Comparison of ENCODE assay signal across 14 cellular contexts in the genomic region with DNA sequence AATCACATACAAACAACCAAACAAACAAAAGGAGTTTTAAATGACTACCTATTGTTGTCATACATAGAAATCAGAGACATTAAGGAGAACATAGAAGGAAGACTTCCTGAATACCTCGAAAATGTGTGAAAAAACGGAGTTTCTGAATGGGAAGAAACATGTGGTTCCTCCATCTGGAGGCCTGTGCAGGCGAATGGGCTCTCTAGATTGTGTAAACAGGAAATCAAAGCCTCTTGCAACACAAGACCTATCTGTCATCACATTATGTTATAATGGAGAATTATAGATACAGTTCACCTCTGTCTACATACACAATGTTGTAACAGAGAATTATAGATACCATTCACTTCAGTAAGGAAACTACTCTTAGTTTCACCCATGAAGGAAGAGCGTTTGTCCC. TPM values are rescaled to one million over a fixed set of nuclear protein-coding genes. Genes with fewer than 3 reads are reported as not detected.
DNase-seq lines count a peak whose midpoint lies in the region; ATAC-seq and TF ChIP-seq lines count a peak whose summit lies in the region.
"Had no signal": no experiment of that assay in that cellular context is flagged by ENCODE, and none has a peak within 500 bp of the region (broad histone marks: within the 10 kb centered on the region; RNA-seq: fewer than 3 reads in every experiment).

No MANE protein-coding gene starts in this region.

- no peaks in the 10 kb centered on the region for H3K4me1 ChIP-seq in upper lobe of right lung
- no peaks in the 10 kb centered on the region for H3K4me1 ChIP-seq in Peyer's patch
- H3K4me1 ChIP-seq: suprapubic skin had no signal

- H3K4me3 Mint-ChIP-seq in activated T-cell treated with anti-CD3 and anti-CD28 coated beads, Interleukin-2, amount 50 U/mL, for 72 hours: no peak overlapping the region
- no peak overlapping the region for H3K4me3 Mint-ChIP-seq in activated T-cell treated with anti-CD3 and anti-CD28 coated beads, Interleukin-2, amount 50 U/mL, for 4 hours
- H3K4me3 Mint-ChIP-seq: mesothelial cell of epicardium had no signal

- peaks cover 53% of the 10 kb centered on the region for H3K36me3 ChIP-seq in upper lobe of right lung
- peaks cover 0 to 74% (median 0%) of the 10 kb centered on the region in 3 donors for H3K36me3 ChIP-seq in Peyer's patch

- intact Hi-C loops in upper lobe of right lung (cut with DNase I): no loop called here

- H3K27me3 ChIP-seq in upper lobe of right lung: no peaks in the 10 kb centered on the region
- H3K27me3 ChIP-seq in Peyer's patch: no peaks in the 10 kb centered on the region
- H3K27me3 ChIP-seq: neutrophil, suprapubic skin had no signal

- no peaks in the 10 kb centered on the region for H3K9me3 Mint-ChIP-seq in activated T-cell treated with anti-CD3 and anti-CD28 coated beads, Interleukin-2, amount 50 U/mL, for 72 hours
- no peaks in the 10 kb centered on the region for H3K9me3 Mint-ChIP-seq in activated T-cell treated with anti-CD3 and anti-CD28 coated beads, Interleukin-2, amount 50 U/mL, for 4 hours

- no peak for ATAC-seq in activated T-cell treated with anti-CD3 and anti-CD28 coated beads, Interleukin-2, amount 50 U/mL, for 72 hours (replicated peaks in 1 of 2)
- ATAC-seq in activated T-cell treated with anti-CD3 and anti-CD28 coated beads, Interleukin-2, amount 50 U/mL, for 4 hours: no peak
- peak; percentile 65 for ATAC-seq in upper lobe of right lung
- ATAC-seq: PC-3 had no signal

- H3K9me3 ChIP-seq in upper lobe of right lung: no peaks in the 10 kb centered on the region
- H3K9me3 ChIP-seq in Peyer's patch: no peaks in the 10 kb centered on the region
- H3K9me3 ChIP-seq: neutrophil, suprapubic skin had no signal

- H3K27ac ChIP-seq in upper lobe of right lung (no peak overlapping the region), Peyer's patch (no peak overlapping the region)
- H3K27ac ChIP-seq: neutrophil, suprapubic skin had no signal

- H3K27me3 Mint-ChIP-seq in activated T-cell treated with anti-CD3 and anti-CD28 coated beads, Interleukin-2, amount 50 U/mL, for 72 hours (ENCODE audit: low read depth): no peaks in the 10 kb centered on the region
- H3K27me3 Mint-ChIP-seq in activated T-cell treated with anti-CD3 and anti-CD28 coated beads, Interleukin-2, amount 50 U/mL, for 4 hours (ENCODE audit: low read depth): no peaks in the 10 kb centered on the region

- DNase-seq in activated T-cell treated with anti-CD3 and anti-CD28 coated beads, Interleukin-2, amount 50 U/mL, for 72 hours: no peak
- DNase-seq in activated T-cell treated with anti-CD3 and anti-CD28 coated beads, Interleukin-2, amount 50 U/mL, for 4 hours: no peak
- DNase-seq in NOMO-1 (lab: John Stamatoyannopoulos, UW; ENCODE audit: unreplicated experiment in 2 of 2): peak; percentile 14 to 80
- peak; percentile 57 for DNase-seq in epithelial cell of esophagus (ENCODE audit: low read depth)
- no peak for DNase-seq in upper lobe of right lung
- DNase-seq in stimulated activated CD4-positive, alpha-beta T cell treated with anti-CD3 and anti-CD28 coated beads, Interleukin-4, amount 100 ng/mL, for 1 hour: no peak
- no peak for DNase-seq in NCI-H146 treated with DMSO at 0.1 percent for 48 hours (lab: John Stamatoyannopoulos, UW; ENCODE audit: unreplicated experiment)
- DNase-seq in Peyer's patch: no peak
- DNase-seq: DND-41, PC-3, small intestine had no signal

- no peaks in the 10 kb centered on the region for H3K4me1 Mint-ChIP-seq in activated T-cell treated with anti-CD3 and anti-CD28 coated beads, Interleukin-2, amount 50 U/mL, for 72 hours (ENCODE audit: low read depth)
- H3K4me1 Mint-ChIP-seq in activated T-cell treated with anti-CD3 and anti-CD28 coated beads, Interleukin-2, amount 50 U/mL, for 4 hours (ENCODE audit: low read depth): no peaks in the 10 kb centered on the region
- H3K4me1 Mint-ChIP-seq: mesothelial cell of epicardium had no signal

- no peak for TF ChIP-seq CTCF in epithelial cell of esophagus (IDR thresholded peaks at IDR 0.05; ENCODE audit: insufficient read depth, low read depth, low read length, missing control alignments)
- TF ChIP-seq CTCF in upper lobe of right lung (IDR thresholded peaks at IDR 0.05): no peak
- no peak for TF ChIP-seq CTCF in Peyer's patch (IDR thresholded peaks at IDR 0.05)

- no peak for TF ChIP-seq POLR2A in Peyer's patch (IDR thresholded peaks at IDR 0.05)

- H3K36me3 Mint-ChIP-seq in activated T-cell treated with anti-CD3 and anti-CD28 coated beads, Interleukin-2, amount 50 U/mL, for 72 hours (ENCODE audit: insufficient read depth in 2 of 2): peaks cover 11 to 18% of the 10 kb centered on the region in 2 donors
- H3K36me3 Mint-ChIP-seq in activated T-cell treated with anti-CD3 and anti-CD28 coated beads, Interleukin-2, amount 50 U/mL, for 4 hours (ENCODE audit: insufficient read depth): peaks cover 55% of the 10 kb centered on the region

- H3K4me3 ChIP-seq in epithelial cell of esophagus (ENCODE audit: low read length): no peak overlapping the region
- no peak overlapping the region for H3K4me3 ChIP-seq in upper lobe of right lung
- no peak overlapping the region for H3K4me3 ChIP-seq in Peyer's patch
- H3K4me3 ChIP-seq: suprapubic skin had no signal

- H3K27ac Mint-ChIP-seq in activated T-cell treated with anti-CD3 and anti-CD28 coated beads, Interleukin-2, amount 50 U/mL, for 72 hours: peak overlapping the region; percentile 1
- H3K27ac Mint-ChIP-seq: mesothelial cell of epicardium had no signal

RNA-seq across cellular contexts. Expression of gene RUBCN, which starts 44.1 kb away (rescaled TPM):
- total RNA-seq in activated T-cell treated with anti-CD3 and anti-CD28 coated beads, Interleukin-2, amount 50 U/mL, for 72 hours: 10 to 100 TPM; 33.1 to 33.9 TPM
- 10 to 100 TPM; 36.9 to 47.0 (median 39.5) TPM for total RNA-seq in activated T-cell treated with anti-CD3 and anti-CD28 coated beads, Interleukin-2, amount 50 U/mL, for 4 hours
- total RNA-seq in upper lobe of right lung (35.2 TPM), Peyer's patch (100 to 1,000 TPM in 1 of 4 donors, 10 to 100 TPM in 3; 45.4 to 113 (median 48.2) TPM)

RNA-seq across cellular contexts. Expression of gene FYTTD1, which starts 57.0 kb away (rescaled TPM):
- total RNA-seq in activated T-cell treated with anti-CD3 and anti-CD28 coated beads, Interleukin-2, amount 50 U/mL, for 72 hours: 10 to 100 TPM; 31.6 to 37.5 TPM
- total RNA-seq in activated T-cell treated with anti-CD3 and anti-CD28 coated beads, Interleukin-2, amount 50 U/mL, for 4 hours: 10 to 100 TPM; 40.8 to 46.5 (median 43.3) TPM
- total RNA-seq in upper lobe of right lung (46.8 TPM), Peyer's patch (10 to 100 TPM; 15.4 to 62.7 (median 27.4) TPM)

Comparison
In these comparisons a context has a peak if more than half of its experiments do, and no peak if none do; other contexts are left out.
1. DNase-seq: peak in NOMO-1 (2 of 2) and epithelial cell of esophagus (single experiment); none in activated T-cell treated with anti-CD3 and anti-CD28 coated beads, Interleukin-2, amount 50 U/mL, for 72 hours (0 of 2), activated T-cell treated with anti-CD3 and anti-CD28 coated beads, Interleukin-2, amount 50 U/mL, for 4 hours (single experiment), upper lobe of right lung (single experiment), stimulated activated CD4-positive, alpha-beta T cell treated with anti-CD3 and anti-CD28 coated beads, Interleukin-4, amount 100 ng/mL, for 1 hour (single experiment), NCI-H146 treated with DMSO at 0.1 percent for 48 hours (single experiment) and Peyer's patch (0 of 3).